7 cellular contexts compared by ENCODE assay signal in genomic region chr10:70816220-70816894, GRCh38. TPM values are rescaled to one million over a fixed set of nuclear protein-coding genes. Genes with fewer than 3 reads are reported as not detected.
DNase-seq lines count a peak whose midpoint lies in the region; ATAC-seq and TF ChIP-seq lines count a peak whose summit lies in the region.

No MANE protein-coding gene starts in this region.

- TF ChIP-seq CTCF in GM12865 (IDR thresholded peaks at IDR 0.05; ENCODE audit: insufficient read depth, low read depth, low read length, missing control alignments) (no peak), VCaP (conservative IDR thresholded peaks at IDR 0.05) (no peak)

- H3K27me3 Mint-ChIP-seq in immature natural killer cell (ENCODE audit: low read depth in 3 of 3): peaks cover 0 to 4% (median 0%) of the 10 kb centered on the region in 3 donors

- peak overlapping the region; percentile 93 to 97 (median 95) for H3K4me3 Mint-ChIP-seq in immature natural killer cell

- peaks cover under 1 to 14% (median 10%) of the 10 kb centered on the region in 3 donors for H3K36me3 Mint-ChIP-seq in immature natural killer cell

- H3K27me3 ChIP-seq in skeletal muscle tissue (ENCODE audit: control insufficient read depth in 3 of 3, insufficient read depth in 3 of 3, low read length in 3 of 3): no peaks in the 10 kb centered on the region

- peaks cover 4 to 14% (median 5%) of the 10 kb centered on the region in 3 donors for H3K4me1 ChIP-seq in skeletal muscle tissue (ENCODE audit: control insufficient read depth in 3 of 3, insufficient read depth in 3 of 3, low read length in 3 of 3)

- H3K9me3 ChIP-seq in skeletal muscle tissue (ENCODE audit: control insufficient read depth in 3 of 3, low read length in 3 of 3): no peaks in the 10 kb centered on the region

- H3K27ac ChIP-seq in VCaP: peak overlapping the region; percentile 88
- peak overlapping the region; percentile 61 for H3K27ac ChIP-seq in caudate nucleus (ENCODE audit: low read depth, low read length)
- peak overlapping the region; percentile 88 for H3K27ac ChIP-seq in skeletal muscle tissue (ENCODE audit: low read depth, low read length)

- peak; percentile 31 for ATAC-seq in HG02588 (IDR thresholded peaks at IDR 0.05; ENCODE audit: unreplicated experiment)

- H3K36me3 ChIP-seq in skeletal muscle tissue (ENCODE audit: control insufficient read depth in 3 of 3, insufficient read depth in 3 of 3, low read length in 3 of 3): peaks cover 0 to 29% (median 18%) of the 10 kb centered on the region in 3 donors

- H3K4me1 Mint-ChIP-seq in immature natural killer cell: peaks cover 25 to 39% of the 10 kb centered on the region in 2 donors

- peak overlapping the region; percentile 76 to 87 (median 85) for H3K9ac ChIP-seq in skeletal muscle tissue (ENCODE audit: low read depth in 1 of 3, low read length in 3 of 3)

- DNase-seq in GM12865 (ENCODE audit: low read depth): peak; percentile 54
- peak; percentile 4 for DNase-seq in NCI-H1694 (lab: John Stamatoyannopoulos, UW)
- peak in 40 of 61 donors; percentile 10 to 76 (median 46) for DNase-seq in caudate nucleus (lab: John Stamatoyannopoulos, UW)
- DNase-seq in immature natural killer cell: peak in 1 of 3 donors; percentile 26

- H3K4me3 ChIP-seq in GM12865 (ENCODE audit: low read depth, low read length): peak overlapping the region; percentile 67
- peak overlapping the region; percentile 74 to 90 (median 89) for H3K4me3 ChIP-seq in skeletal muscle tissue (ENCODE audit: low read length in 3 of 3)

- peak overlapping the region; percentile 76 to 95 (median 91) for H3K27ac Mint-ChIP-seq in immature natural killer cell

- H3K9me3 Mint-ChIP-seq in immature natural killer cell: no peaks in the 10 kb centered on the region

RNA-seq across cellular contexts. Expression of gene SGPL1, which starts 0.6 kb away (rescaled TPM):
- polyA plus RNA-seq in immature natural killer cell: 10 to 100 TPM; 19.8 to 25.9 (median 20.3) TPM
- 37.1 TPM for total RNA-seq in skeletal muscle tissue

RNA-seq across cellular contexts. Expression of gene TBATA, which starts 31.2 kb away (rescaled TPM):
- not detected for polyA plus RNA-seq in immature natural killer cell
- not detected for total RNA-seq in skeletal muscle tissue
